27 cellular contexts compared by ENCODE assay signal in the genomic region with DNA sequence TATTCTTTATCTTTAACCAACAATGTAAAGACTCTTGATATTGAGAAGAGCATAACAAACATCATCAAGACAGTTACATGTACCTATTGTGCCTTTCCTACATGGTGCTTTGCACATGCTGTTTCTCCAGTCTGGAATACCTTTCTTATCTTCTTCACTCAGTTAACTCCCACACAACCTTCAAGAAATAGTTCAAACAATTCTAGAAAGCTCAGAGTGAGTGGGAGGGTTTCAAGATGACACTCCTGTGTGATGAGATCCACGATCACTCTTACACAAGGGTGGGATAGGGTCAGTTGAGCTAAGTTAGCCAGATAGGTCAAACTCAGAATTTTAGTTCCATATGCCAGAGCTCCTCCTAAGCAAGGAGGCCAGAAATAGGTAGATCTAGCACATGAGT.
"Had no signal": no experiment of that assay in that cellular context is flagged by ENCODE, and none has a peak within 500 bp of the region (broad histone marks: within the 10 kb centered on the region; RNA-seq: fewer than 3 reads in every experiment).

No MANE protein-coding gene starts in this region.

- H3K36me3 Mint-ChIP-seq: mesothelial cell of epicardium; naive thymus-derived CD4-positive, alpha-beta T cell had no signal

- H3K4me1 Mint-ChIP-seq: endodermal cell; naive thymus-derived CD4-positive, alpha-beta T cell had no signal

- H3K27ac ChIP-seq: colonic mucosa, epithelial cell of prostate, esophagus squamous epithelium, gastrocnemius medialis, heart right ventricle, left lung, lower lobe of right lung had no signal

- ATAC-seq: effector memory CD8-positive, alpha-beta T cell; esophagus mucosa; gastrocnemius medialis; heart right ventricle; left cardiac atrium; left lung; left ventricle myocardium superior; lower lobe of right lung; naive thymus-derived CD4-positive, alpha-beta T cell had no signal

- H3K27me3 ChIP-seq: colonic mucosa, esophagus squamous epithelium, gastrocnemius medialis, heart right ventricle, left lung had no signal

- H3K36me3 ChIP-seq: colonic mucosa, esophagus squamous epithelium, gastrocnemius medialis, heart right ventricle, left lung, lower lobe of right lung had no signal

- FAIRE-seq: endometrium, islet of Langerhans, keratinocyte had no signal

- H3K4me3 ChIP-seq: colonic mucosa, esophagus squamous epithelium, gastrocnemius medialis, heart right ventricle, left lung, lower lobe of right lung had no signal

- H3K9me3 ChIP-seq: colonic mucosa, esophagus squamous epithelium, gastrocnemius medialis, heart right ventricle, left lung, lower lobe of right lung had no signal

- H3K4me3 Mint-ChIP-seq: dendritic cell treated with granulocyte-macrophage colony-stimulating factor and Interleukin-4, amounts not matched to agents 40 ng/mL and 50 ng/mL, for 4 days; effector memory CD8-positive, alpha-beta T cell; endodermal cell; mesothelial cell of epicardium; naive thymus-derived CD4-positive, alpha-beta T cell had no signal

- H3K27me3 Mint-ChIP-seq: dendritic cell treated with granulocyte-macrophage colony-stimulating factor and Interleukin-4, amounts not matched to agents 40 ng/mL and 50 ng/mL, for 4 days; effector memory CD8-positive, alpha-beta T cell; naive thymus-derived CD4-positive, alpha-beta T cell had no signal

- H3K9me3 Mint-ChIP-seq: endodermal cell had no signal

- H3K27ac Mint-ChIP-seq: dendritic cell treated with granulocyte-macrophage colony-stimulating factor and Interleukin-4, amounts not matched to agents 40 ng/mL and 50 ng/mL, for 4 days; effector memory CD8-positive, alpha-beta T cell; endodermal cell; mesothelial cell of epicardium; naive thymus-derived CD4-positive, alpha-beta T cell had no signal

- DNase-seq: colonic mucosa; cortex of kidney; effector CD8-positive, alpha-beta T cell; effector memory CD8-positive, alpha-beta T cell; endodermal cell; erythroblast; esophagus squamous epithelium; foreskin fibroblast; foreskin melanocyte; gastrocnemius medialis; glutamatergic neuron; head of caudate nucleus; heart right ventricle; hippocampal formation; left cardiac atrium; left lung; left ventricle myocardium superior; lower lobe of right lung; mesenchymal stem cell; naive thymus-derived CD4-positive, alpha-beta T cell had no signal

- H3K4me1 ChIP-seq: colonic mucosa, esophagus squamous epithelium, gastrocnemius medialis, heart right ventricle, left lung, lower lobe of right lung had no signal
